ENCODE assay signal across 9 cellular contexts in genomic region chr2:207746131-207746530, GRCh38. TPM values are rescaled to one million over a fixed set of nuclear protein-coding genes. Genes with fewer than 3 reads are reported as not detected.
DNase-seq lines count a peak whose midpoint lies in the region; ATAC-seq, FAIRE-seq and TF ChIP-seq lines count a peak whose summit lies in the region.
"Had no signal": no experiment of that assay in that cellular context is flagged by ENCODE, and none has a peak within 500 bp of the region (broad histone marks: within the 10 kb centered on the region; RNA-seq: fewer than 3 reads in every experiment).

No MANE protein-coding gene starts in this region.

- CTCF ChIA-PET in activated CD8-positive, alpha-beta T cell treated with anti-CD3 and anti-CD28 coated beads, Interleukin-2, amount 10 ng/mL, durations not matched to agents 7 days and 5 days (lab: Charles Lee) = interaction anchor here (0.8 to 4.7 kb wide), 27 partner anchors 9 to 325 kb away, joined by 3 to 76 read pairs (median 4); partner anchors contain the start of gene FZD5

- no peaks in the 10 kb centered on the region for H3K4me1 Mint-ChIP-seq in activated CD8-positive, alpha-beta T cell treated with anti-CD3 and anti-CD28 coated beads, Interleukin-2, amount 10 ng/mL, durations not matched to agents 7 days and 5 days (ENCODE audit: low read depth)

- peak; percentile 69 for ATAC-seq in GM19397 (IDR thresholded peaks at IDR 0.05; ENCODE audit: unreplicated experiment)
- peak; percentile 85 for ATAC-seq in HG03432 (IDR thresholded peaks at IDR 0.05; ENCODE audit: unreplicated experiment)
- peak; percentile 67 for ATAC-seq in activated CD8-positive, alpha-beta T cell treated with anti-CD3 and anti-CD28 coated beads, Interleukin-2, amount 10 ng/mL, durations not matched to agents 7 days and 5 days
- ATAC-seq in gastroesophageal sphincter = peak; percentile 61
- ATAC-seq in pancreas = peak; percentile 73 to 86 (median 85)

- intact Hi-C loops in pancreas (cut with DNase I) = loop anchor here in 2 of 3 donors (10.0 kb wide), 3 partner anchors 229 to 299 kb away; no protein-coding TSS in a partner anchor

- DNase-seq in DMS79 treated with DMSO at 0.1 percent for 48 hours (lab: John Stamatoyannopoulos, UW) = peak; percentile 67
- DNase-seq in NCI-H526 treated with DMSO at 0.1 percent for 48 hours (lab: John Stamatoyannopoulos, UW) = peak; percentile 23
- DNase-seq in activated CD8-positive, alpha-beta T cell treated with anti-CD3 and anti-CD28 coated beads, Interleukin-2, amount 10 ng/mL, durations not matched to agents 7 days and 5 days = peak; percentile 58
- peak in 4 of 6 donors; percentile 45 to 71 (median 48) for DNase-seq in pancreas
- DNase-seq in ecto neural progenitor cell (ENCODE audit: low spot score) = no peak

- no peak overlapping the region for H3K4me3 ChIP-seq in gastroesophageal sphincter
- H3K4me3 ChIP-seq in pancreas = no peak overlapping the region

- WGBS in gastroesophageal sphincter (ENCODE audit: low coverage in 1 of 2), 2 donors = 33 to 38% methylated on average over 1 of the region's 1 CpG
- 29 to 33% methylated on average over 1 of the region's 1 CpG for WGBS in pancreas, 2 donors

- H3K36me3 Mint-ChIP-seq in activated CD8-positive, alpha-beta T cell treated with anti-CD3 and anti-CD28 coated beads, Interleukin-2, amount 10 ng/mL, durations not matched to agents 7 days and 5 days (ENCODE audit: low read depth) = no peaks in the 10 kb centered on the region

- no peak for TF ChIP-seq POLR2A in gastroesophageal sphincter (IDR thresholded peaks at IDR 0.05)

- H3K9me3 Mint-ChIP-seq in activated CD8-positive, alpha-beta T cell treated with anti-CD3 and anti-CD28 coated beads, Interleukin-2, amount 10 ng/mL, durations not matched to agents 7 days and 5 days (ENCODE audit: insufficient read depth) = no peaks in the 10 kb centered on the region

- FAIRE-seq in pancreas (lab: Jason Lieb, UNC) = no peak

- H3K4me1 ChIP-seq in gastroesophageal sphincter (no peaks in the 10 kb centered on the region), pancreas (peaks cover 20 to 32% (median 24%) of the 10 kb centered on the region in 3 donors)

- no peak overlapping the region for H3K4me3 Mint-ChIP-seq in activated CD8-positive, alpha-beta T cell treated with anti-CD3 and anti-CD28 coated beads, Interleukin-2, amount 10 ng/mL, durations not matched to agents 7 days and 5 days
- H3K4me3 Mint-ChIP-seq: activated naive CD8-positive, alpha-beta T cell had no signal

- POLR2A ChIA-PET in activated CD8-positive, alpha-beta T cell treated with anti-CD3 and anti-CD28 coated beads, Interleukin-2, amount 10 ng/mL, durations not matched to agents 7 days and 5 days (lab: Charles Lee) = no interaction called here

- TF ChIP-seq EP300 in gastroesophageal sphincter (IDR thresholded peaks at IDR 0.05) = no peak

- TF ChIP-seq CTCF in gastroesophageal sphincter (IDR thresholded peaks at IDR 0.05) (peak; percentile 74 to 88 (median 81)), pancreas (IDR thresholded peaks at IDR 0.05) (peak; percentile 58 to 85 (median 68))

- H3K27ac Mint-ChIP-seq in activated CD8-positive, alpha-beta T cell treated with anti-CD3 and anti-CD28 coated beads, Interleukin-2, amount 10 ng/mL, durations not matched to agents 7 days and 5 days = no peak overlapping the region
- H3K27ac Mint-ChIP-seq: activated naive CD8-positive, alpha-beta T cell had no signal

- H3K9me3 ChIP-seq in gastroesophageal sphincter (no peaks in the 10 kb centered on the region), pancreas (no peaks in the 10 kb centered on the region)

- H3K36me3 ChIP-seq in gastroesophageal sphincter = peaks cover 0 to 64% of the 10 kb centered on the region in 2 donors
- H3K36me3 ChIP-seq in pancreas = peaks cover 0 to 7% (median 0%) of the 10 kb centered on the region in 3 donors

- no peaks in the 10 kb centered on the region for H3K27me3 Mint-ChIP-seq in activated CD8-positive, alpha-beta T cell treated with anti-CD3 and anti-CD28 coated beads, Interleukin-2, amount 10 ng/mL, durations not matched to agents 7 days and 5 days (ENCODE audit: low read depth)
- H3K27me3 Mint-ChIP-seq: activated naive CD8-positive, alpha-beta T cell had no signal

- no peak overlapping the region for H3K27ac ChIP-seq in gastroesophageal sphincter
- no peak overlapping the region for H3K27ac ChIP-seq in pancreas

- H3K27me3 ChIP-seq in gastroesophageal sphincter (no peaks in the 10 kb centered on the region), pancreas (no peaks in the 10 kb centered on the region)

RNA-seq across cellular contexts. Expression of gene FZD5, which starts 23.6 kb away (rescaled TPM):
- total RNA-seq in activated CD8-positive, alpha-beta T cell treated with anti-CD3 and anti-CD28 coated beads, Interleukin-2, amount 10 ng/mL, durations not matched to agents 7 days and 5 days = under 1 TPM; 0.34 to 0.50 TPM
- 10 to 100 TPM in 3 of 4 donors, 1 to 10 TPM in 1; 8.5 to 25.4 (median 15.5) TPM for total RNA-seq in gastroesophageal sphincter
- 10 to 100 TPM; 13.7 to 23.0 (median 15.7) TPM for total RNA-seq in pancreas
- 1 to 10 TPM; 5.3 to 7.2 TPM for polyA plus RNA-seq in pancreas

RNA-seq across cellular contexts. Expression of gene CCNYL1, which starts 34.7 kb away (rescaled TPM):
- 1 to 10 TPM; 6.1 to 6.3 TPM for total RNA-seq in activated CD8-positive, alpha-beta T cell treated with anti-CD3 and anti-CD28 coated beads, Interleukin-2, amount 10 ng/mL, durations not matched to agents 7 days and 5 days
- 10 to 100 TPM; 11.0 to 20.9 (median 11.9) TPM for total RNA-seq in gastroesophageal sphincter
- total RNA-seq in pancreas = 10 to 100 TPM in 4 of 6 donors, 1 to 10 TPM in 2; 8.4 to 12.4 (median 11.9) TPM
- 1 to 10 TPM; 5.2 to 5.3 TPM for polyA plus RNA-seq in pancreas

Comparison
In these comparisons a context has a peak if more than half of its experiments do, and no peak if none do; other contexts are left out.
1. RNA of gene FZD5, which starts 23.6 kb away (total RNA-seq): 13.7 to 23.0 TPM in pancreas and 8.5 to 25.4 TPM in gastroesophageal sphincter; 0.34 to 0.50 TPM in activated CD8-positive, alpha-beta T cell treated with anti-CD3 and anti-CD28 coated beads, Interleukin-2, amount 10 ng/mL, durations not matched to agents 7 days and 5 days; every median in the first group is over 4 times any median in the second.
2. Peak in every context shown above with its lines, with median percentiles within 50 percentile points of each other: ATAC-seq.